9 cellular contexts compared by ENCODE assay signal in the genomic region with DNA sequence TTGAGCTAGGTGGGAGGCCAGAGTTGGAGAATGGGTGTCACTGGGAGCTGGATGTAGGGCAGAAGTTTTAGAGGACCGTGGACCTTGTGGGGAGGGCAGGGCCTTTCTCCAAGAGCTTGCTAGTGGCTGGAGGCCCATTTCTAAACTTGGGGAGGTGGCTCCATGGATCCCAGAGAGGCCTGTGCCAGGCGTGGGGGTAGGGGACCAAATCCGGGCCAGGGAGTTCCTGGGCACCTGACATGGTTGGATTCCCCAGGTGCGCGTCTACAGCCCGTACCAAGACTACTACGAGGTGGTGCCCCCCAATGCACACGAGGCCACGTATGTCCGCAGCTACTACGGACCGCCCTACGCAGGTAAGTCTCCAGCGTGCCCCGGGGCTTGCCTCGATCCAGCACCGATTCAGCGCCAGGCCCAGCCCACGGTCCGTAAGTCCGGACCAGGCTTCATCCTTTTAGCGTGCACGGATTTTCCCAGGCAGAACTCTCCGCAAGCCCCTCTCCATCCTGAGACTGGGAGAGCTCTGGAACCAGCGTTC. TPM values are rescaled to one million over a fixed set of nuclear protein-coding genes. Genes with fewer than 3 reads are reported as not detected.
DNase-seq lines count a peak whose midpoint lies in the region; ATAC-seq and TF ChIP-seq lines count a peak whose summit lies in the region.
"Had no signal": no experiment of that assay in that cellular context is flagged by ENCODE, and none has a peak within 500 bp of the region (broad histone marks: within the 10 kb centered on the region; RNA-seq: fewer than 3 reads in every experiment).

No MANE protein-coding gene starts in this region.

- no peaks in the 10 kb centered on the region for H3K27me3 ChIP-seq in skeletal muscle satellite cell (ENCODE audit: control insufficient read depth, insufficient read depth, low read length)

- no peak overlapping the region for H3K4me3 Mint-ChIP-seq in Calu3 (ENCODE audit: low read depth, unreplicated experiment)

- peak overlapping the region; percentile 92 for H3K4me2 ChIP-seq in skeletal muscle satellite cell (ENCODE audit: low read length)

- no peak for TF ChIP-seq CTCF in fibroblast of villous mesenchyme (IDR thresholded peaks at IDR 0.05; ENCODE audit: insufficient read depth, low read depth, low read length)
- TF ChIP-seq CTCF in Calu3 (IDR thresholded peaks at IDR 0.05; ENCODE audit: unreplicated experiment) = no peak

- CTCF ChIA-PET in Calu3 (lab: Charles Lee) = interaction anchor here (0.9 to 4.7 kb wide), 4 partner anchors 29 to 309 kb away, joined by 3 to 74 read pairs (median 4); no protein-coding TSS in a partner anchor

- intact Hi-C loops in Calu3 (cut with micrococcal nuclease; ENCODE audit: unreplicated experiment) = loop anchor here (1.0 to 5.0 kb wide), 2 partner anchors 35 to 183 kb away; no protein-coding TSS in a partner anchor

- no peaks in the 10 kb centered on the region for H3K9me3 Mint-ChIP-seq in Calu3 (ENCODE audit: low read depth, unreplicated experiment)

- no peak for DNase-seq in fibroblast of villous mesenchyme (ENCODE audit: low read depth)
- DNase-seq in G401 (ENCODE audit: low spot score) = no peak
- no peak for DNase-seq in Calu3

- peaks cover 23% of the 10 kb centered on the region for H3K4me1 Mint-ChIP-seq in Calu3 (ENCODE audit: low read depth, unreplicated experiment)

- peaks cover 25% of the 10 kb centered on the region for H3K36me3 Mint-ChIP-seq in Calu3 (ENCODE audit: insufficient read depth, unreplicated experiment)

- no peak overlapping the region for H3K9ac ChIP-seq in skeletal muscle satellite cell (ENCODE audit: low read depth, low read length)

- no peak overlapping the region for H3K27ac Mint-ChIP-seq in Calu3 (ENCODE audit: unreplicated experiment)

- H3K4me3 ChIP-seq in fibroblast of villous mesenchyme (ENCODE audit: low read depth, low read length) (peak overlapping the region; percentile 48), skeletal muscle satellite cell (ENCODE audit: low read length) (peak overlapping the region; percentile 67)
- H3K4me3 ChIP-seq: mucosa of descending colon had no signal

- no peaks in the 10 kb centered on the region for H3K27me3 Mint-ChIP-seq in Calu3 (ENCODE audit: unreplicated experiment)

- no TSS peak for BruUV-seq in Calu3 (replicated peaks; lab: Mats Ljungman, UMichigan)

- H3K36me3 ChIP-seq in skeletal muscle satellite cell (ENCODE audit: insufficient read depth, low read length) = no peaks in the 10 kb centered on the region

- in situ Hi-C loops in G401 (cut with HindIII; ENCODE audit: low sequenced_read_pairs) = no loop called here

- ATAC-seq in GM18498 (IDR thresholded peaks at IDR 0.05; ENCODE audit: unreplicated experiment) (peak; percentile 10), SK-N-SH treated with all-trans-retinoic acid at 6 μM for 48 hours (peak; percentile 29; the same call in 2 of the 3 replicates), GM19324 (IDR thresholded peaks at IDR 0.05; ENCODE audit: low FRiP score, unreplicated experiment) (no peak), GM18511 (IDR thresholded peaks at IDR 0.05; ENCODE audit: unreplicated experiment) (no peak)

- peaks cover 4% of the 10 kb centered on the region for H3K4me1 ChIP-seq in skeletal muscle satellite cell (ENCODE audit: control insufficient read depth, insufficient read depth, low read length)

- no peaks in the 10 kb centered on the region for H3K9me3 ChIP-seq in skeletal muscle satellite cell (replicated peaks; ENCODE audit: low read length)
- H3K9me3 ChIP-seq: mucosa of descending colon had no signal

TF ChIP-seq in SK-N-SH treated with all-trans-retinoic acid at 6 μM for 48 hours, 23 proteins besides CTCF, POLR2A, EP300 and RAD21:
- no peak for TF ChIP-seq ZNF70 (CRISPR knock-in tag; IDR thresholded peaks at IDR 0.05)
- no peak for TF ChIP-seq ZFP3 (CRISPR knock-in tag; IDR thresholded peaks at IDR 0.05)
- no peak for TF ChIP-seq SNAI2 (CRISPR knock-in tag; IDR thresholded peaks at IDR 0.05)
TF ChIP-seq in SK-N-SH treated with all-trans-retinoic acid at 6 μM for 48 hours: peak in this region for 0.

RNA-seq across cellular contexts. Expression of a gene that starts 14.2 kb away (rescaled TPM):
- total RNA-seq in fibroblast of villous mesenchyme (under 0.01 TPM in 1 of 2 replicates, not detected in the other), Calu3 (2022) (106 and 127 TPM in 2 replicates)
- total RNA-seq in skeletal muscle satellite cell (2012; rRNA removed) = not detected in 2 replicates
- total RNA-seq in G401 (2014; rRNA removed; shearing (Covaris generic)) = 2.6 and 18.0 TPM in 2 replicates

Comparison
In these comparisons a context has a peak if more than half of its experiments do, and no peak if none do; other contexts are left out.
1. ATAC-seq: peak in GM18498 (single experiment) and SK-N-SH treated with all-trans-retinoic acid at 6 μM for 48 hours (single experiment); none in GM19324 (single experiment) and GM18511 (single experiment).